ENCODE assay signal across 1 cellular context in the genomic region with DNA sequence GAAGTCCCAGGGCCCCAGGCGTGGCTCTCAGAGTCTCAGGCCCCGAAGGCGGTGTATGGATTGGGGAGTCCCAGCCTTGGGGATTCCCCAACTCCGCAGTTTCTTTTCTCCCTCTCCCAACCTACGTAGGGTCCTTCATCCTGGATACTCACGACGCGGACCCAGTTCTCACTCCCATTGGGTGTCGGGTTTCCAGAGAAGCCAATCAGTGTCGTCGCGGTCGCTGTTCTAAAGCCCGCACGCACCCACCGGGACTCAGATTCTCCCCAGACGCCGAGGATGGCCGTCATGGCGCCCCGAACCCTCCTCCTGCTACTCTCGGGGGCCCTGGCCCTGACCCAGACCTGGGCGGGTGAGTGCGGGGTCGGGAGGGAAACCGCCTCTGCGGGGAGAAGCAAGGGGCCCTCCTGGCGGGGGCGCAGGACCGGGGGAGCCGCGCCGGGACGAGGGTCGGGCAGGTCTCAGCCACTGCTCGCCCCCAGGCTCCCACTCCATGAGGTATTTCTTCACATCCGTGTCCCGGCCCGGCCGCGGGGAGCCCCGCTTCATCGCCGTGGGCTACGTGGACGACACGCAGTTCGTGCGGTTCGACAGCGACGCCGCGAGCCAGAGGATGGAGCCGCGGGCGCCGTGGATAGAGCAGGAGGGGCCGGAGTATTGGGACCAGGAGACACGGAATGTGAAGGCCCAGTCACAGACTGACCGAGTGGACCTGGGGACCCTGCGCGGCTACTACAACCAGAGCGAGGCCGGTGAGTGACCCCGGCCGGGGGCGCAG.
TF ChIP-seq lines count a peak whose summit lies in the region.

A gene (plus strand): TSS at position 258 of the 778 bp plus-strand sequence. CDS start 22 bp downstream, at position 280.

TF ChIP-seq in HEK293, 187 proteins besides CTCF, POLR2A, EP300 and RAD21 (continued from another document and continues in another):
- TF ChIP-seq, protein P1, sequence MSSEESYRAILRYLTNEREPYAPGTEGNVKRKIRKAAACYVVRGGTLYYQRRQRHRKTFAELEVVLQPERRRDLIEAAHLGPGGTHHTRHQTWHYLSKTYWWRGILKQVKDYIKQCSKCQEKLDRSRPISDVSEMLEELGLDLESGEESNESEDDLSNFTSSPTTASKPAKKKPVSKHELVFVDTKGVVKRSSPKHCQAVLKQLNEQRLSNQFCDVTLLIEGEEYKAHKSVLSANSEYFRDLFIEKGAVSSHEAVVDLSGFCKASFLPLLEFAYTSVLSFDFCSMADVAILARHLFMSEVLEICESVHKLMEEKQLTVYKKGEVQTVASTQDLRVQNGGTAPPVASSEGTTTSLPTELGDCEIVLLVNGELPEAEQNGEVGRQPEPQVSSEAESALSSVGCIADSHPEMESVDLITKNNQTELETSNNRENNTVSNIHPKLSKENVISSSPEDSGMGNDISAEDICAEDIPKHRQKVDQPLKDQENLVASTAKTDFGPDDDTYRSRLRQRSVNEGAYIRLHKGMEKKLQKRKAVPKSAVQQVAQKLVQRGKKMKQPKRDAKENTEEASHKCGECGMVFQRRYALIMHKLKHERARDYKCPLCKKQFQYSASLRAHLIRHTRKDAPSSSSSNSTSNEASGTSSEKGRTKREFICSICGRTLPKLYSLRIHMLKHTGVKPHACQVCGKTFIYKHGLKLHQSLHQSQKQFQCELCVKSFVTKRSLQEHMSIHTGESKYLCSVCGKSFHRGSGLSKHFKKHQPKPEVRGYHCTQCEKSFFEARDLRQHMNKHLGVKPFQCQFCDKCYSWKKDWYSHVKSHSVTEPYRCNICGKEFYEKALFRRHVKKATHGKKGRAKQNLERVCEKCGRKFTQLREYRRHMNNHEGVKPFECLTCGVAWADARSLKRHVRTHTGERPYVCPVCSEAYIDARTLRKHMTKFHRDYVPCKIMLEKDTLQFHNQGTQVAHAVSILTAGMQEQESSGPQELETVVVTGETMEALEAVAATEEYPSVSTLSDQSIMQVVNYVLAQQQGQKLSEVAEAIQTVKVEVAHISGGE (tag by site-specific recombination; conservative IDR thresholded peaks at IDR 0.05; ENCODE audit: low read depth), result no peak
- TF ChIP-seq ZNF558 (tag by site-specific recombination; IDR thresholded peaks at IDR 0.05) (no peak), ZNF777 (tag by site-specific recombination; IDR thresholded peaks at IDR 0.05; ENCODE audit: borderline replicate concordance) (no peak), HOXC10 (CRISPR knock-in tag; IDR thresholded peaks at IDR 0.05) (no peak), ZNF302 (tag by site-specific recombination; IDR thresholded peaks at IDR 0.05; ENCODE audit: low read depth) (no peak), ZNF544 (tag by site-specific recombination; IDR thresholded peaks at IDR 0.05) (no peak), ZFP37 (tag by site-specific recombination; IDR thresholded peaks at IDR 0.05) (peak; percentile 65; the same call in 1 of the 2 replicates), ZIC2 (tag by site-specific recombination; IDR thresholded peaks at IDR 0.05) (peak; percentile 34), SETDB1 (IDR thresholded peaks at IDR 0.05; ENCODE audit: insufficient read length, low read length) (no peak), ZFHX2 (tag by site-specific recombination; conservative IDR thresholded peaks at IDR 0.05) (peak; percentile 59; the same call in 1 of the 2 replicates), KLF10 (tag by site-specific recombination; IDR thresholded peaks at IDR 0.05) (no peak), ZNF10 (tag by site-specific recombination; IDR thresholded peaks at IDR 0.05) (no peak), ZNF354C (tag by site-specific recombination; IDR thresholded peaks at IDR 0.05; ENCODE audit: borderline replicate concordance, low read depth) (no peak), ZNF112 (tag by site-specific recombination; IDR thresholded peaks at IDR 0.05) (no peak), SALL2 (tag by site-specific recombination; IDR thresholded peaks at IDR 0.05; ENCODE audit: borderline replicate concordance) (no peak), ZBTB21 (tag by site-specific recombination; IDR thresholded peaks at IDR 0.05) (no peak), ZNF510 (tag by site-specific recombination; IDR thresholded peaks at IDR 0.05; ENCODE audit: insufficient replicate concordance) (no peak), ZNF426 (tag by site-specific recombination; IDR thresholded peaks at IDR 0.05) (no peak), REPIN1 (tag by site-specific recombination; IDR thresholded peaks at IDR 0.05; ENCODE audit: low read depth) (no peak), ZNF514 (tag by site-specific recombination; IDR thresholded peaks at IDR 0.05) (no peak), ZNF843 (tag by site-specific recombination; IDR thresholded peaks at IDR 0.05) (0 out of 2 replicates have a peak, but pooled peaks have one; percentile 14), ZNF830 (tag by site-specific recombination; IDR thresholded peaks at IDR 0.05; ENCODE audit: low read depth) (no peak), ZNF792 (tag by site-specific recombination; IDR thresholded peaks at IDR 0.05) (no peak), GFI1B (tag by site-specific recombination; IDR thresholded peaks at IDR 0.05) (no peak), ZNF221 (tag by site-specific recombination; IDR thresholded peaks at IDR 0.05; ENCODE audit: borderline replicate concordance) (no peak), ZNF37A (tag by site-specific recombination; IDR thresholded peaks at IDR 0.05) (no peak), YY2 (tag by site-specific recombination; IDR thresholded peaks at IDR 0.05) (no peak), ZNF596 (tag by site-specific recombination; IDR thresholded peaks at IDR 0.05) (no peak), ZNF223 (tag by site-specific recombination; IDR thresholded peaks at IDR 0.05) (no peak), ZNF76 (tag by site-specific recombination; IDR thresholded peaks at IDR 0.05; ENCODE audit: borderline replicate concordance, low read depth) (no peak), ZXDB (tag by site-specific recombination; IDR thresholded peaks at IDR 0.05) (0 out of 2 replicates have a peak, but pooled peaks have one; percentile 37), WT1 (tag by site-specific recombination; IDR thresholded peaks at IDR 0.05) (peak; percentile 19; the same call in 1 of the 2 replicates), ZNF473 (tag by site-specific recombination; IDR thresholded peaks at IDR 0.05) (no peak), ZNF24 (tag by site-specific recombination; IDR thresholded peaks at IDR 0.05) (no peak)
- TF ChIP-seq, protein P2, sequence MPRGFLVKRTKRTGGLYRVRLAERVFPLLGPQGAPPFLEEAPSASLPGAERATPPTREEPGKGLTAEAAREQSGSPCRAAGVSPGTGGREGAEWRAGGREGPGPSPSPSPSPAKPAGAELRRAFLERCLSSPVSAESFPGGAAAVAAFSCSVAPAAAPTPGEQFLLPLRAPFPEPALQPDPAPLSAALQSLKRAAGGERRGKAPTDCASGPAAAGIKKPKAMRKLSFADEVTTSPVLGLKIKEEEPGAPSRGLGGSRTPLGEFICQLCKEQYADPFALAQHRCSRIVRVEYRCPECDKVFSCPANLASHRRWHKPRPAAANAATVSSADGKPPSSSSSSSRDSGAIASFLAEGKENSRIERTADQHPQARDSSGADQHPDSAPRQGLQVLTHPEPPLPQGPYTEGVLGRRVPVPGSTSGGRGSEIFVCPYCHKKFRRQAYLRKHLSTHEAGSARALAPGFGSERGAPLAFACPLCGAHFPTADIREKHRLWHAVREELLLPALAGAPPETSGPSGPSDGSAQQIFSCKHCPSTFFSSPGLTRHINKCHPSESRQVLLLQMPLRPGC (tag by site-specific recombination; IDR thresholded peaks at IDR 0.05), result no peak
- TF ChIP-seq, protein P3, sequence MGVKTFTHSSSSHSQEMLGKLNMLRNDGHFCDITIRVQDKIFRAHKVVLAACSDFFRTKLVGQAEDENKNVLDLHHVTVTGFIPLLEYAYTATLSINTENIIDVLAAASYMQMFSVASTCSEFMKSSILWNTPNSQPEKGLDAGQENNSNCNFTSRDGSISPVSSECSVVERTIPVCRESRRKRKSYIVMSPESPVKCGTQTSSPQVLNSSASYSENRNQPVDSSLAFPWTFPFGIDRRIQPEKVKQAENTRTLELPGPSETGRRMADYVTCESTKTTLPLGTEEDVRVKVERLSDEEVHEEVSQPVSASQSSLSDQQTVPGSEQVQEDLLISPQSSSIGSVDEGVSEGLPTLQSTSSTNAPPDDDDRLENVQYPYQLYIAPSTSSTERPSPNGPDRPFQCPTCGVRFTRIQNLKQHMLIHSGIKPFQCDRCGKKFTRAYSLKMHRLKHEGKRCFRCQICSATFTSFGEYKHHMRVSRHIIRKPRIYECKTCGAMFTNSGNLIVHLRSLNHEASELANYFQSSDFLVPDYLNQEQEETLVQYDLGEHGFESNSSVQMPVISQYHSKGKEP (tag by site-specific recombination; IDR thresholded peaks at IDR 0.05), result no peak
- TF ChIP-seq, protein P4, sequence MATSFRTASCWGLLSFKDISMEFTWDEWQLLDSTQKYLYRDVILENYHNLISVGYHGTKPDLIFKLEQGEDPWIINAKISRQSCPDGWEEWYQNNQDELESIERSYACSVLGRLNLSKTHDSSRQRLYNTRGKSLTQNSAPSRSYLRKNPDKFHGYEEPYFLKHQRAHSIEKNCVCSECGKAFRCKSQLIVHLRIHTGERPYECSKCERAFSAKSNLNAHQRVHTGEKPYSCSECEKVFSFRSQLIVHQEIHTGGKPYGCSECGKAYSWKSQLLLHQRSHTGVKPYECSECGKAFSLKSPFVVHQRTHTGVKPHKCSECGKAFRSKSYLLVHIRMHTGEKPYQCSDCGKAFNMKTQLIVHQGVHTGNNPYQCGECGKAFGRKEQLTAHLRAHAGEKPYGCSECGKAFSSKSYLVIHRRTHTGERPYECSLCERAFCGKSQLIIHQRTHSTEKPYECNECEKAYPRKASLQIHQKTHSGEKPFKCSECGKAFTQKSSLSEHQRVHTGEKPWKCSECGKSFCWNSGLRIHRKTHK (tag by site-specific recombination; IDR thresholded peaks at IDR 0.05), result no peak
- TF ChIP-seq, protein P5, sequence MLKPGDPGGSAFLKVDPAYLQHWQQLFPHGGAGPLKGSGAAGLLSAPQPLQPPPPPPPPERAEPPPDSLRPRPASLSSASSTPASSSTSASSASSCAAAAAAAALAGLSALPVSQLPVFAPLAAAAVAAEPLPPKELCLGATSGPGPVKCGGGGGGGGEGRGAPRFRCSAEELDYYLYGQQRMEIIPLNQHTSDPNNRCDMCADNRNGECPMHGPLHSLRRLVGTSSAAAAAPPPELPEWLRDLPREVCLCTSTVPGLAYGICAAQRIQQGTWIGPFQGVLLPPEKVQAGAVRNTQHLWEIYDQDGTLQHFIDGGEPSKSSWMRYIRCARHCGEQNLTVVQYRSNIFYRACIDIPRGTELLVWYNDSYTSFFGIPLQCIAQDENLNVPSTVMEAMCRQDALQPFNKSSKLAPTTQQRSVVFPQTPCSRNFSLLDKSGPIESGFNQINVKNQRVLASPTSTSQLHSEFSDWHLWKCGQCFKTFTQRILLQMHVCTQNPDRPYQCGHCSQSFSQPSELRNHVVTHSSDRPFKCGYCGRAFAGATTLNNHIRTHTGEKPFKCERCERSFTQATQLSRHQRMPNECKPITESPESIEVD (tag by site-specific recombination; IDR thresholded peaks at IDR 0.05), result no peak
- TF ChIP-seq, protein P6, sequence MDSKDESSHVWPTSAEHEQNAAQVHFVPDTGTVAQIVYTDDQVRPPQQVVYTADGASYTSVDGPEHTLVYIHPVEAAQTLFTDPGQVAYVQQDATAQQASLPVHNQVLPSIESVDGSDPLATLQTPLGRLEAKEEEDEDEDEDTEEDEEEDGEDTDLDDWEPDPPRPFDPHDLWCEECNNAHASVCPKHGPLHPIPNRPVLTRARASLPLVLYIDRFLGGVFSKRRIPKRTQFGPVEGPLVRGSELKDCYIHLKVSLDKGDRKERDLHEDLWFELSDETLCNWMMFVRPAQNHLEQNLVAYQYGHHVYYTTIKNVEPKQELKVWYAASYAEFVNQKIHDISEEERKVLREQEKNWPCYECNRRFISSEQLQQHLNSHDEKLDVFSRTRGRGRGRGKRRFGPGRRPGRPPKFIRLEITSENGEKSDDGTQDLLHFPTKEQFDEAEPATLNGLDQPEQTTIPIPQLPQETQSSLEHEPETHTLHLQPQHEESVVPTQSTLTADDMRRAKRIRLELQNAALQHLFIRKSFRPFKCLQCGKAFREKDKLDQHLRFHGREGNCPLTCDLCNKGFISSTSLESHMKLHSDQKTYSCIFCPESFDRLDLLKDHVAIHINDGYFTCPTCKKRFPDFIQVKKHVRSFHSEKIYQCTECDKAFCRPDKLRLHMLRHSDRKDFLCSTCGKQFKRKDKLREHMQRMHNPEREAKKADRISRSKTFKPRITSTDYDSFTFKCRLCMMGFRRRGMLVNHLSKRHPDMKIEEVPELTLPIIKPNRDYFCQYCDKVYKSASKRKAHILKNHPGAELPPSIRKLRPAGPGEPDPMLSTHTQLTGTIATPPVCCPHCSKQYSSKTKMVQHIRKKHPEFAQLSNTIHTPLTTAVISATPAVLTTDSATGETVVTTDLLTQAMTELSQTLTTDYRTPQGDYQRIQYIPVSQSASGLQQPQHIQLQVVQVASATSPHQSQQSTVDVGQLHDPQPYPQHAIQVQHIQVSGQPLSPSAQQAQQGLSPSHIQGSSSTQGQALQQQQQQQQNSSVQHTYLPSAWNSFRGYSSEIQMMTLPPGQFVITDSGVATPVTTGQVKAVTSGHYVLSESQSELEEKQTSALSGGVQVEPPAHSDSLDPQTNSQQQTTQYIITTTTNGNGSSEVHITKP (tag by site-specific recombination; IDR thresholded peaks at IDR 0.05), result peak; percentile 6; the same call in 1 of the 2 replicates
- TF ChIP-seq, protein P7, sequence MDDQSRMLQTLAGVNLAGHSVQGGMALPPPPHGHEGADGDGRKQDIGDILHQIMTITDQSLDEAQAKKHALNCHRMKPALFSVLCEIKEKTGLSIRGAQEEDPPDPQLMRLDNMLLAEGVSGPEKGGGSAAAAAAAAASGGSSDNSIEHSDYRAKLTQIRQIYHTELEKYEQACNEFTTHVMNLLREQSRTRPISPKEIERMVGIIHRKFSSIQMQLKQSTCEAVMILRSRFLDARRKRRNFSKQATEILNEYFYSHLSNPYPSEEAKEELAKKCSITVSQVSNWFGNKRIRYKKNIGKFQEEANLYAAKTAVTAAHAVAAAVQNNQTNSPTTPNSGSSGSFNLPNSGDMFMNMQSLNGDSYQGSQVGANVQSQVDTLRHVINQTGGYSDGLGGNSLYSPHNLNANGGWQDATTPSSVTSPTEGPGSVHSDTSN (CRISPR knock-in tag; IDR thresholded peaks at IDR 0.05), result no peak
- TF ChIP-seq, protein P8, sequence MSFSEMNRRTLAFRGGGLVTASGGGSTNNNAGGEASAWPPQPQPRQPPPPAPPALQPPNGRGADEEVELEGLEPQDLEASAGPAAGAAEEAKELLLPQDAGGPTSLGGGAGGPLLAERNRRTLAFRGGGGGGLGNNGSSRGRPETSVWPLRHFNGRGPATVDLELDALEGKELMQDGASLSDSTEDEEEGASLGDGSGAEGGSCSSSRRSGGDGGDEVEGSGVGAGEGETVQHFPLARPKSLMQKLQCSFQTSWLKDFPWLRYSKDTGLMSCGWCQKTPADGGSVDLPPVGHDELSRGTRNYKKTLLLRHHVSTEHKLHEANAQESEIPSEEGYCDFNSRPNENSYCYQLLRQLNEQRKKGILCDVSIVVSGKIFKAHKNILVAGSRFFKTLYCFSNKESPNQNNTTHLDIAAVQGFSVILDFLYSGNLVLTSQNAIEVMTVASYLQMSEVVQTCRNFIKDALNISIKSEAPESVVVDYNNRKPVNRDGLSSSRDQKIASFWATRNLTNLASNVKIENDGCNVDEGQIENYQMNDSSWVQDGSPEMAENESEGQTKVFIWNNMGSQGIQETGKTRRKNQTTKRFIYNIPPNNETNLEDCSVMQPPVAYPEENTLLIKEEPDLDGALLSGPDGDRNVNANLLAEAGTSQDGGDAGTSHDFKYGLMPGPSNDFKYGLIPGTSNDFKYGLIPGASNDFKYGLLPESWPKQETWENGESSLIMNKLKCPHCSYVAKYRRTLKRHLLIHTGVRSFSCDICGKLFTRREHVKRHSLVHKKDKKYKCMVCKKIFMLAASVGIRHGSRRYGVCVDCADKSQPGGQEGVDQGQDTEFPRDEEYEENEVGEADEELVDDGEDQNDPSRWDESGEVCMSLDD (tag by site-specific recombination; IDR thresholded peaks at IDR 0.05), result 0 out of 2 replicates have a peak, but pooled peaks have one; percentile 46
